8 cellular contexts compared by ENCODE assay signal in genomic region chr3:136818851-136819783, GRCh38. TPM values are rescaled to one million over a fixed set of nuclear protein-coding genes. Genes with fewer than 3 reads are reported as not detected.
A peak's percentile ranks its signal among the peaks of the same experiment; 100 is the strongest.
DNase-seq lines count a peak whose midpoint lies in the region; ATAC-seq and TF ChIP-seq lines count a peak whose summit lies in the region.

Gene SLC35G2 (plus strand): TSS chr3:136819126. CDS start chr3:136854461, 35,335 bp downstream.

- DNase-seq in Calu3 (peak; percentile 84), NCI-H82 (lab: John Stamatoyannopoulos, UW) (peak; percentile 96), fibroblast of lung (ENCODE audit: low read depth in 2 of 2) (peak; percentile 82 to 87), superior temporal gyrus (ENCODE audit: extremely low spot score) (peak; percentile 53)
- DNase-seq in activated T-helper 2 cell treated with anti-CD3 and anti-CD28 coated beads, Interferon-gamma antibody, Interleukin-2, Interleukin-4, amounts not matched to agents 10 μg/mL and 5 μg/mL and 100 μg/mL, durations not matched to agents 14 hours and 24 hours and 36 hours (ENCODE audit: low spot score) = no peak

- no peaks in the 10 kb centered on the region for H3K27me3 ChIP-seq in fibroblast of lung (ENCODE audit: control insufficient read depth, insufficient read depth, low read length)
- peaks cover 14% of the 10 kb centered on the region for H3K27me3 ChIP-seq in muscle layer of duodenum (ENCODE audit: low read depth, low read length)

- H3K79me2 ChIP-seq in fibroblast of lung (ENCODE audit: control insufficient read depth, insufficient read depth, low read length) = no peaks in the 10 kb centered on the region

- peaks cover 27% of the 10 kb centered on the region for H3K4me1 Mint-ChIP-seq in Calu3 (ENCODE audit: low read depth, unreplicated experiment)
- peaks cover 23% of the 10 kb centered on the region for H3K4me1 Mint-ChIP-seq in activated T-helper 2 cell treated with anti-CD3 and anti-CD28 coated beads, Interferon-gamma antibody, Interleukin-2, Interleukin-4, amounts not matched to agents 10 μg/mL and 5 μg/mL and 100 μg/mL, durations not matched to agents 14 hours and 24 hours and 36 hours (ENCODE audit: low read depth)

- H3K36me3 ChIP-seq in fibroblast of lung (ENCODE audit: control insufficient read depth, insufficient read depth, low read length) (no peaks in the 10 kb centered on the region), muscle layer of duodenum (ENCODE audit: control insufficient read depth in 1 of 2, insufficient read depth in 2 of 2, low read length in 2 of 2) (no peaks in the 10 kb centered on the region)

- BruUV-seq in Calu3 (replicated peaks; lab: Mats Ljungman, UMichigan) = TSS peak; percentile 60

- H3K27ac Mint-ChIP-seq in Calu3 (ENCODE audit: unreplicated experiment) = peak within 1 kb of the TSS; percentile 92
- peak within 1 kb of the TSS; percentile 83 for H3K27ac Mint-ChIP-seq in activated T-helper 2 cell treated with anti-CD3 and anti-CD28 coated beads, Interferon-gamma antibody, Interleukin-2, Interleukin-4, amounts not matched to agents 10 μg/mL and 5 μg/mL and 100 μg/mL, durations not matched to agents 14 hours and 24 hours and 36 hours

- peak within 1 kb of the TSS; percentile 88 for H3K9ac ChIP-seq in fibroblast of lung (ENCODE audit: insufficient read depth, low read length)

- peak within 1 kb of the TSS; percentile 90 for H3K4me3 Mint-ChIP-seq in Calu3 (ENCODE audit: low read depth, unreplicated experiment)
- peak within 1 kb of the TSS; percentile 85 for H3K4me3 Mint-ChIP-seq in activated T-helper 2 cell treated with anti-CD3 and anti-CD28 coated beads, Interferon-gamma antibody, Interleukin-2, Interleukin-4, amounts not matched to agents 10 μg/mL and 5 μg/mL and 100 μg/mL, durations not matched to agents 14 hours and 24 hours and 36 hours (ENCODE audit: low read depth)

- CTCF ChIA-PET in Calu3 (lab: Charles Lee) = interaction anchor here (0.6 to 1.0 kb wide), 6 partner anchors 43 to 511 kb away, joined by 3 to 8 read pairs (median 4); partner anchors contain the start of genes NCK1 and STAG1

- H3K4me1 ChIP-seq in fibroblast of lung (ENCODE audit: control insufficient read depth, extremely low read depth, insufficient read depth, low read length) (peaks cover 8% of the 10 kb centered on the region), muscle layer of duodenum (ENCODE audit: control insufficient read depth in 1 of 2, insufficient read depth in 2 of 2, low read length in 2 of 2) (peaks cover 4 to 13% of the 10 kb centered on the region in 2 donors)

- H3K27me3 Mint-ChIP-seq in Calu3 (ENCODE audit: unreplicated experiment) = no peaks in the 10 kb centered on the region
- peaks cover 31% of the 10 kb centered on the region for H3K27me3 Mint-ChIP-seq in activated T-helper 2 cell treated with anti-CD3 and anti-CD28 coated beads, Interferon-gamma antibody, Interleukin-2, Interleukin-4, amounts not matched to agents 10 μg/mL and 5 μg/mL and 100 μg/mL, durations not matched to agents 14 hours and 24 hours and 36 hours (ENCODE audit: low read depth)

- H4K20me1 ChIP-seq in fibroblast of lung (ENCODE audit: control insufficient read depth, extremely low read depth, insufficient read depth, low read length) = no peaks in the 10 kb centered on the region

- TF ChIP-seq CTCF in Calu3 (IDR thresholded peaks at IDR 0.05; ENCODE audit: unreplicated experiment) = no peak
- TF ChIP-seq CTCF in fibroblast of lung (conservative IDR thresholded peaks at IDR 0.05 in 1 of 2, IDR thresholded peaks at IDR 0.05 in 1 of 2; ENCODE audit: low read depth in 1 of 2, low read length in 2 of 2) = no peak

- peak within 1 kb of the TSS; percentile 71 for H2AFZ ChIP-seq in fibroblast of lung (ENCODE audit: low read length)

- H3K9me3 ChIP-seq in fibroblast of lung (ENCODE audit: control insufficient read depth, insufficient read depth, low read depth, low read length) (no peaks in the 10 kb centered on the region), muscle layer of duodenum (ENCODE audit: control insufficient read depth in 1 of 2, low read length in 2 of 2) (peaks cover 0 to 4% of the 10 kb centered on the region in 2 donors)

- peak within 1 kb of the TSS; percentile 76 for H3K4me2 ChIP-seq in fibroblast of lung (ENCODE audit: extremely low read depth, insufficient read depth, low read length)

- H3K4me3 ChIP-seq in fibroblast of lung (replicated peaks in 1 of 4; ENCODE audit: control extremely low read depth in 1 of 4, insufficient read depth in 1 of 4, low read depth in 3 of 4, low read length in 4 of 4) (peak within 1 kb of the TSS; percentile 78 to 85 (median 82)), muscle layer of duodenum (ENCODE audit: low read depth in 1 of 2, low read length in 2 of 2) (peak within 1 kb of the TSS; percentile 67 to 74)

- peaks cover 35% of the 10 kb centered on the region for H3K36me3 Mint-ChIP-seq in Calu3 (ENCODE audit: insufficient read depth, unreplicated experiment)
- H3K36me3 Mint-ChIP-seq in activated T-helper 2 cell treated with anti-CD3 and anti-CD28 coated beads, Interferon-gamma antibody, Interleukin-2, Interleukin-4, amounts not matched to agents 10 μg/mL and 5 μg/mL and 100 μg/mL, durations not matched to agents 14 hours and 24 hours and 36 hours (ENCODE audit: low read depth) = peaks cover 3% of the 10 kb centered on the region

- H3K9me3 Mint-ChIP-seq in Calu3 (ENCODE audit: low read depth, unreplicated experiment) = peaks cover 3% of the 10 kb centered on the region
- H3K9me3 Mint-ChIP-seq in activated T-helper 2 cell treated with anti-CD3 and anti-CD28 coated beads, Interferon-gamma antibody, Interleukin-2, Interleukin-4, amounts not matched to agents 10 μg/mL and 5 μg/mL and 100 μg/mL, durations not matched to agents 14 hours and 24 hours and 36 hours = peaks cover 14% of the 10 kb centered on the region

- intact Hi-C loops in Calu3 (cut with micrococcal nuclease; ENCODE audit: unreplicated experiment) = loop anchor here (1.0 to 10.0 kb wide), 5 partner anchors 17 to 274 kb away; partner anchors contain the start of genes IL20RB and NCK1
- intact Hi-C loops in activated T-helper 2 cell treated with anti-CD3 and anti-CD28 coated beads, Interferon-gamma antibody, Interleukin-2, Interleukin-4, amounts not matched to agents 10 μg/mL and 5 μg/mL and 100 μg/mL, durations not matched to agents 14 hours and 24 hours and 36 hours (cut with micrococcal nuclease) = loop anchor here (1.0 to 10.0 kb wide), 7 partner anchors 20 to 744 kb away; partner anchors contain the start of genes MSL2, NCK1, PCCB and STAG1

- H3K27ac ChIP-seq in fibroblast of lung (ENCODE audit: insufficient read depth, low read length) (peak within 1 kb of the TSS; percentile 86), muscle layer of duodenum (ENCODE audit: low read length) (peak within 1 kb of the TSS; percentile 0)

- ATAC-seq in HG02884 (IDR thresholded peaks at IDR 0.05; ENCODE audit: unreplicated experiment) (peak; percentile 34), HG02973 (IDR thresholded peaks at IDR 0.05; ENCODE audit: unreplicated experiment) (no peak)

RNA-seq across cellular contexts. Expression of gene SLC35G2, which starts in this region (rescaled TPM):
- total RNA-seq in Calu3 (2022) (31.0 and 31.4 TPM in 2 replicates), fibroblast of lung (8.5 and 15.4 TPM in 2 replicates)
- total RNA-seq in activated T-helper 2 cell treated with anti-CD3 and anti-CD28 coated beads, Interferon-gamma antibody, Interleukin-2, Interleukin-4, amounts not matched to agents 10 μg/mL and 5 μg/mL and 100 μg/mL, durations not matched to agents 14 hours and 24 hours and 36 hours = 7.3 and 7.7 TPM in 2 replicates
- 11.6 and 14.9 TPM in 2 replicates for polyA plus RNA-seq in fibroblast of lung
- polyA plus RNA-seq in fibroblast of lung (2012) = 6.9 and 7.0 TPM in 2 replicates
- polyA minus RNA-seq in fibroblast of lung (ENCODE audit: low replicate concordance) = 0.37 and 3.2 TPM in 2 replicates
